9 cellular contexts compared by ENCODE assay signal in the genomic region with DNA sequence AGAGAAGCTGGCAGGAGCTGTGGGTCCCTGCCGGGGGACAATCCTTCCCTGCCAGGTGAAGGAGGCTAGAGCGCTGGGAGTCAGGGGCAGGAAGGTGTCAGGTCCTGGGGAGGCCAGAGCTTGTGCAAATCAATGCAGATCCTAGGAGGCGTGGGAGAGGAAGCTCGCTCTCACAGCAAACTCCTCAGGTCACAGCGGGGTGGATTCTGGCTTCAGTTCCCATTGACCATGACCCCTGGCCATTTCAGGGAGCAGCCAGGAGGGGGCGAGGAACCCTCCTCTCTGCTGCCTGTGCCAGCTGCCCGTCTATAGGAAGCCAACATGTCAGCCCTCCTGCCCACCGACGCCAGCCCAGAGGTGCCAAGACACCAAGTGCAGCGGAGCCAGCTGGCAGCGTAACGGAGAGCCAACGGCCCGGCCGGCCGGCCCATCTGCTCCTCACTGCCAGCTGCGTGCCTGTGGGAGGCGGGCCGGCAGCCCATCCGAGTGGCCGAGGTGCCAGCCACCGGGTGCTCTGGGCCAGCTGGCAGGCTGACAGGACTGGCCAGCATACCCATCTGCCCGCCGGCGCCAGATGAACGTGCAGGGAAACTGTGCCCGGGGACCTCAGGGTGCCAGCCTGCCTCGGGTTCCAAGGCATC.
DNase-seq lines count a peak whose midpoint lies in the region; ATAC-seq lines count a peak whose summit lies in the region.
"Had no signal": no experiment of that assay in that cellular context is flagged by ENCODE, and none has a peak within 500 bp of the region (broad histone marks: within the 10 kb centered on the region; RNA-seq: fewer than 3 reads in every experiment).

No MANE protein-coding gene starts in this region.

- H3K4me1 Mint-ChIP-seq in activated CD4-positive, alpha-beta T cell treated with anti-CD3 and anti-CD28 coated beads, Interleukin-2, amount 10 ng/mL, durations not matched to agents 24 days and 14 days: no peaks in the 10 kb centered on the region

- H3K4me1 ChIP-seq in NT2/D1 (ENCODE audit: insufficient read depth, insufficient read length): peaks cover 2% of the 10 kb centered on the region

- H3K4me3 ChIP-seq in NT2/D1 (ENCODE audit: insufficient read length, low read depth): no peak overlapping the region

- H3K9me3 Mint-ChIP-seq in activated CD4-positive, alpha-beta T cell treated with anti-CD3 and anti-CD28 coated beads, Interleukin-2, amount 10 ng/mL, durations not matched to agents 24 days and 14 days: no peaks in the 10 kb centered on the region

- H3K27me3 ChIP-seq in NT2/D1 (ENCODE audit: insufficient read depth, insufficient read length): no peaks in the 10 kb centered on the region

- no peak overlapping the region for H3K4me3 Mint-ChIP-seq in activated CD4-positive, alpha-beta T cell treated with anti-CD3 and anti-CD28 coated beads, Interleukin-2, amount 10 ng/mL, durations not matched to agents 24 days and 14 days

- H3K9me3 ChIP-seq in NT2/D1 (ENCODE audit: insufficient read depth, low read length): no peaks in the 10 kb centered on the region

- DNase-seq in GM03348 (ENCODE audit: low spot score) (peak; percentile 30), NT2/D1 (ENCODE audit: low read depth, low spot score) (peak; percentile 36), globus pallidus (ENCODE audit: low spot score) (peak; percentile 71), pons (ENCODE audit: low spot score) (peak; percentile 52), NOMO-1 treated with DMSO at 0.1 percent for 48 hours (lab: John Stamatoyannopoulos, UW; ENCODE audit: unreplicated experiment) (no peak)
- no peak for DNase-seq in activated CD4-positive, alpha-beta T cell treated with anti-CD3 and anti-CD28 coated beads, Interleukin-2, amount 10 ng/mL, durations not matched to agents 24 days and 14 days
- DNase-seq: activated effector memory CD4-positive, alpha-beta T cell treated with anti-CD3 and anti-CD28 coated beads, Interleukin-2, amount 50 U/mL, for 16 hours had no signal

- no peak overlapping the region for H3K27ac Mint-ChIP-seq in activated CD4-positive, alpha-beta T cell treated with anti-CD3 and anti-CD28 coated beads, Interleukin-2, amount 10 ng/mL, durations not matched to agents 24 days and 14 days

- H3K27me3 Mint-ChIP-seq in activated CD4-positive, alpha-beta T cell treated with anti-CD3 and anti-CD28 coated beads, Interleukin-2, amount 10 ng/mL, durations not matched to agents 24 days and 14 days: no peaks in the 10 kb centered on the region

- ATAC-seq in GM21367 (IDR thresholded peaks at IDR 0.05; ENCODE audit: unreplicated experiment) (no peak), HG03095 (IDR thresholded peaks at IDR 0.05; ENCODE audit: unreplicated experiment) (no peak)

- no peaks in the 10 kb centered on the region for H3K36me3 Mint-ChIP-seq in activated CD4-positive, alpha-beta T cell treated with anti-CD3 and anti-CD28 coated beads, Interleukin-2, amount 10 ng/mL, durations not matched to agents 24 days and 14 days (ENCODE audit: low read depth)

- no peaks in the 10 kb centered on the region for H3K36me3 ChIP-seq in NT2/D1 (ENCODE audit: insufficient read depth, insufficient read length, low read length)

- H3K9ac ChIP-seq in NT2/D1 (ENCODE audit: insufficient read length, low read depth): no peak overlapping the region

- intact Hi-C loops in activated CD4-positive, alpha-beta T cell treated with anti-CD3 and anti-CD28 coated beads, Interleukin-2, amount 10 ng/mL, durations not matched to agents 24 days and 14 days (cut with micrococcal nuclease): no loop called here

Comparison
In these comparisons a context has a peak if more than half of its experiments do, and no peak if none do; other contexts are left out.
1. DNase-seq: peak in GM03348 (single experiment), NT2/D1 (single experiment), globus pallidus (single experiment) and pons (single experiment); none in activated CD4-positive, alpha-beta T cell treated with anti-CD3 and anti-CD28 coated beads, Interleukin-2, amount 10 ng/mL, durations not matched to agents 24 days and 14 days (single experiment) and NOMO-1 treated with DMSO at 0.1 percent for 48 hours (single experiment).